In the genomic region with DNA sequence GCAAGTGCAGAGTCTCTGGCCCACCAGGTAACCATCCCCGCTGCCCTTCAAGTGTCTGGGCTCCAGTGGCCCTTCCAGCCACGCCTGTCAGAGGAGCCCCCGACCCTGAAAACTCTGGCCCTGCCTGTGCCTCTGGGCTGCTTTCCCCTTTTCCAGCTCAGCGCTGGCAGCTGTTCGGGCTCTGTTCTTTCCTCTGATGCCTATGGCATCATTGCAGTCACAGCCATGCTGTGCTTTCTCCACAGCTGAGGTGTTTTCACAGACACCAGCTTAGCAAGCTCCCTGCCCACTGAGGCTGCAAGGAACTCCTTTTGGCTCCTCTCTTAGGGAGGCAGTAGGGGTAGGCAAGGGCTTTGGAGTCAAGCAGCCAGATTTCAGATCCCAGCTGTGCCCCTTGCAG, we compare ENCODE assay signal across 20 cellular contexts. TPM values are rescaled to one million over a fixed set of nuclear protein-coding genes. Genes with fewer than 3 reads are reported as not detected.
DNase-seq lines count a peak whose midpoint lies in the region; ATAC-seq and TF ChIP-seq lines count a peak whose summit lies in the region.
"Had no signal": no experiment of that assay in that cellular context is flagged by ENCODE, and none has a peak within 500 bp of the region (broad histone marks: within the 10 kb centered on the region; RNA-seq: fewer than 3 reads in every experiment).

No MANE protein-coding gene starts in this region.

- H3K9me3 Mint-ChIP-seq in Caco-2 (ENCODE audit: unreplicated experiment): peaks cover 16% of the 10 kb centered on the region
- H3K9me3 Mint-ChIP-seq: CD4-positive, CD25-positive, alpha-beta regulatory T cell; CD8-positive, alpha-beta memory T cell; GM23338; HFFc6 had no signal

- H3K36me3 ChIP-seq in Caco-2 (ENCODE audit: control insufficient read depth, insufficient read depth, low read length) (no peaks in the 10 kb centered on the region), neuronal stem cell (replicated peaks in 1 of 2; ENCODE audit: control insufficient read depth in 2 of 2, insufficient read depth in 2 of 2, low read length in 2 of 2) (no peaks in the 10 kb centered on the region)
- H3K36me3 ChIP-seq: BE2C had no signal

- peaks cover 27% of the 10 kb centered on the region for H3K4me1 Mint-ChIP-seq in Caco-2 (ENCODE audit: low read depth, unreplicated experiment)
- H3K4me1 Mint-ChIP-seq: CD4-positive, CD25-positive, alpha-beta regulatory T cell; CD8-positive, alpha-beta memory T cell had no signal

- DNase-seq in Caco-2 (no peak), foreskin keratinocyte (no peak), neuronal stem cell (ENCODE audit: low spot score) (no peak), posterior vena cava (ENCODE audit: low spot score) (peak; percentile 53), AG20443 (ENCODE audit: low spot score) (no peak), NCI-H748 (lab: John Stamatoyannopoulos, UW; ENCODE audit: unreplicated experiment) (no peak), medulla oblongata (ENCODE audit: extremely low spot score) (no peak)
- no peak for DNase-seq in effector CD4-positive, alpha-beta T cell
- DNase-seq: 8988T; BE2C; C1 segment of cervical spinal cord; CD4-positive, CD25-positive, alpha-beta regulatory T cell; CD8-positive, alpha-beta memory T cell; COR-L47; H7; HFFc6 had no signal

- H3K36me3 Mint-ChIP-seq in Caco-2 (ENCODE audit: insufficient read depth, unreplicated experiment): peaks cover 6% of the 10 kb centered on the region
- H3K36me3 Mint-ChIP-seq: CD4-positive, CD25-positive, alpha-beta regulatory T cell had no signal

- CTCF ChIA-PET in Caco-2 (lab: Charles Lee): interaction anchor here (0.7 to 2.4 kb wide), 3 partner anchors 12 to 281 kb away, joined by 3 to 11 read pairs (median 4); no protein-coding TSS in a partner anchor

- no peak overlapping the region for H2BK120ac ChIP-seq in neuronal stem cell (ENCODE audit: low read depth, low read length)

- peak overlapping the region; percentile 74 for H3K27ac Mint-ChIP-seq in Caco-2 (ENCODE audit: unreplicated experiment)
- H3K27ac Mint-ChIP-seq: CD4-positive, CD25-positive, alpha-beta regulatory T cell; CD8-positive, alpha-beta memory T cell; GM23338; HFFc6 had no signal

- BruUV-seq in Caco-2 (replicated peaks; lab: Mats Ljungman, UMichigan): no TSS peak

- no peaks in the 10 kb centered on the region for H3K9me3 ChIP-seq in Caco-2
- H3K9me3 ChIP-seq in neuronal stem cell (replicated peaks in 1 of 2; ENCODE audit: control insufficient read depth in 2 of 2, insufficient read depth in 1 of 2, low read depth in 1 of 2, low read length in 2 of 2): no peaks in the 10 kb centered on the region
- H3K9me3 ChIP-seq: BE2C had no signal

- H3K18ac ChIP-seq in neuronal stem cell (ENCODE audit: low read length): peak overlapping the region; percentile 11

- H3K9ac ChIP-seq in neuronal stem cell (ENCODE audit: low read depth, low read length, poor library complexity): no peak overlapping the region

- no peak overlapping the region for H4K91ac ChIP-seq in neuronal stem cell (ENCODE audit: low read depth, low read length, poor library complexity)

- H3K4me1 ChIP-seq in Caco-2 (peaks cover 40% of the 10 kb centered on the region), foreskin keratinocyte (peaks cover 12% of the 10 kb centered on the region), neuronal stem cell (ENCODE audit: control insufficient read depth in 2 of 2, insufficient read depth in 1 of 2, low read depth in 1 of 2, low read length in 2 of 2) (peaks cover 0 to 2% of the 10 kb centered on the region in 2 donors)
- H3K4me1 ChIP-seq: BE2C had no signal

- peak overlapping the region; percentile 35 for H2BK15ac ChIP-seq in neuronal stem cell (ENCODE audit: low read length)

- peak overlapping the region; percentile 22 for H3K27ac ChIP-seq in foreskin keratinocyte
- H3K27ac ChIP-seq in neuronal stem cell (replicated peaks; ENCODE audit: low read length): no peak overlapping the region
- H3K27ac ChIP-seq: HL-60 had no signal

- no peak for ATAC-seq in foreskin keratinocyte
- ATAC-seq: HCT116 had no signal

- H2AK5ac ChIP-seq in neuronal stem cell (ENCODE audit: low read depth, low read length): no peak overlapping the region

- no CpG with 5 or more reads among the region's 5 CpGs for WGBS in neuronal stem cell (ENCODE audit: extremely low coverage in 2 of 2, insufficient read length in 2 of 2, insufficient replicate concordance in 1 of 2), 2 donors

- intact Hi-C loops in Caco-2 (cut with micrococcal nuclease; ENCODE audit: unreplicated experiment) (no loop called here), posterior vena cava (cut with DNase I) (no loop called here)

- no peaks in the 10 kb centered on the region for H3K27me3 Mint-ChIP-seq in Caco-2 (ENCODE audit: insufficient read depth, unreplicated experiment)

- H3K14ac ChIP-seq in neuronal stem cell (ENCODE audit: low read length): peak overlapping the region; percentile 1

- peak overlapping the region; percentile 51 for H3K23ac ChIP-seq in neuronal stem cell (ENCODE audit: low read depth, low read length, poor library complexity)

- H2AFZ ChIP-seq in neuronal stem cell (ENCODE audit: low read length): no peak overlapping the region
- H2AFZ ChIP-seq: GM23338 had no signal

- no peak overlapping the region for H3K4ac ChIP-seq in neuronal stem cell (ENCODE audit: low read length)

- no peak overlapping the region for H3K4me3 Mint-ChIP-seq in Caco-2 (ENCODE audit: unreplicated experiment)
- H3K4me3 Mint-ChIP-seq: CD4-positive, CD25-positive, alpha-beta regulatory T cell; CD8-positive, alpha-beta memory T cell; GM23338; HFFc6 had no signal

- no peak overlapping the region for H3K4me2 ChIP-seq in neuronal stem cell (ENCODE audit: insufficient read depth, low read length, poor library complexity, severe bottlenecking)
- H3K4me2 ChIP-seq: GM23338 had no signal

- POLR2A ChIA-PET in Caco-2 (lab: Charles Lee): no interaction called here

- H2BK12ac ChIP-seq in neuronal stem cell (ENCODE audit: low read length): no peak overlapping the region

- no peak overlapping the region for H4K8ac ChIP-seq in neuronal stem cell (ENCODE audit: low read depth, low read length)

- TF ChIP-seq CTCF in Caco-2 (IDR thresholded peaks at IDR 0.05; ENCODE audit: insufficient read depth in 1 of 2, low read depth in 1 of 2, low read length in 1 of 2, severe bottlenecking in 1 of 2, unreplicated experiment in 1 of 2) (no peak), foreskin keratinocyte (conservative IDR thresholded peaks at IDR 0.05) (no peak)

- H3K79me1 ChIP-seq in neuronal stem cell (ENCODE audit: low read depth, low read length): no peaks in the 10 kb centered on the region

- H3K4me3 ChIP-seq in Caco-2 (ENCODE audit: low read depth, low read length) (no peak overlapping the region), neuronal stem cell (ENCODE audit: low read length in 2 of 2) (no peak overlapping the region)
- H3K4me3 ChIP-seq: GM23338 had no signal

- H3K27me3 ChIP-seq in Caco-2 (replicated peaks; ENCODE audit: control insufficient read depth, insufficient read depth, low read length) (no peaks in the 10 kb centered on the region), foreskin keratinocyte (peaks cover 6% of the 10 kb centered on the region), neuronal stem cell (ENCODE audit: control insufficient read depth in 3 of 3, insufficient read depth in 3 of 3, low read depth in 1 of 3, low read length in 3 of 3) (peaks cover 0 to 28% (median 0%) of the 10 kb centered on the region in 3 experiments)
- H3K27me3 ChIP-seq: BE2C had no signal

- H2BK5ac ChIP-seq in neuronal stem cell (ENCODE audit: low read length): no peak overlapping the region

RNA-seq across cellular contexts. Expression of a gene that starts 21.2 kb away (rescaled TPM):
- total RNA-seq in Caco-2 (2022): not detected in 2 replicates
- total RNA-seq in foreskin keratinocyte: not detected in 2 replicates
- polyA plus RNA-seq in foreskin keratinocyte: not detected in 2 replicates
- 2.9 TPM for polyA plus RNA-seq in neuronal stem cell (2013, experiment 1 of 2)
- 2.7 TPM for polyA plus RNA-seq in neuronal stem cell (2013, experiment 2 of 2)
- total RNA-seq in posterior vena cava: not detected
- total RNA-seq: CD4-positive, CD25-positive, alpha-beta regulatory T cell; CD8-positive, alpha-beta memory T cell; H7; HFFc6; HT1080 had no signal
- polyA plus RNA-seq: CD4-positive, CD25-positive, alpha-beta regulatory T cell; CD8-positive, alpha-beta memory T cell had no signal

RNA-seq across cellular contexts. Expression of a gene that starts 21.6 kb away (rescaled TPM):
- total RNA-seq in Caco-2 (2022) (not detected in 2 replicates), foreskin keratinocyte (not detected in 2 replicates), posterior vena cava (not detected)
- not detected in 2 replicates for polyA plus RNA-seq in foreskin keratinocyte
- not detected for polyA plus RNA-seq in neuronal stem cell (2013, experiment 1 of 2)
- polyA plus RNA-seq in neuronal stem cell (2013, experiment 2 of 2): not detected
- total RNA-seq: CD4-positive, CD25-positive, alpha-beta regulatory T cell; CD8-positive, alpha-beta memory T cell; GM23338; H7; HFFc6; HT1080 had no signal
- polyA plus RNA-seq: CD4-positive, CD25-positive, alpha-beta regulatory T cell; CD8-positive, alpha-beta memory T cell; GM23338 had no signal

RNA-seq across cellular contexts. Expression of a gene that starts 23.7 kb away (rescaled TPM):
- 206 and 212 TPM in 2 replicates for total RNA-seq in Caco-2 (2022)
- total RNA-seq in foreskin keratinocyte: 188 and 227 TPM in 2 replicates
- 133 and 163 TPM in 2 replicates for polyA plus RNA-seq in foreskin keratinocyte
- polyA plus RNA-seq in neuronal stem cell (2013, experiment 1 of 2): 208 TPM
- 198 TPM for polyA plus RNA-seq in neuronal stem cell (2013, experiment 2 of 2)
- total RNA-seq in posterior vena cava: 10 to 100 TPM; 41.6 to 54.4 TPM

RNA-seq across cellular contexts. Expression of a gene that starts 31.1 kb away (rescaled TPM):
- not detected in 2 replicates for total RNA-seq in Caco-2 (2022)
- total RNA-seq in foreskin keratinocyte: 0.17 TPM in 1 of 2 replicates, not detected in the other
- polyA plus RNA-seq in foreskin keratinocyte: not detected in 2 replicates
- 0.24 TPM for polyA plus RNA-seq in neuronal stem cell (2013, experiment 1 of 2)
- 0.22 TPM for polyA plus RNA-seq in neuronal stem cell (2013, experiment 2 of 2)
- total RNA-seq in posterior vena cava: under 1 TPM; 0.52 to 0.88 TPM
- total RNA-seq: CD4-positive, CD25-positive, alpha-beta regulatory T cell; GM23338; H7; HFFc6; HT1080 had no signal
- polyA plus RNA-seq: CD8-positive, alpha-beta memory T cell; GM23338 had no signal

RNA-seq across cellular contexts. Expression of a gene that starts 34.6 kb away (rescaled TPM):
- total RNA-seq in Caco-2 (2022) (107 and 120 TPM in 2 replicates), foreskin keratinocyte (136 and 146 TPM in 2 replicates), posterior vena cava (100 to 1,000 TPM; 175 to 185 TPM)
- polyA plus RNA-seq in foreskin keratinocyte: 135 and 154 TPM in 2 replicates
- 77.7 TPM for polyA plus RNA-seq in neuronal stem cell (2013, experiment 1 of 2)
- polyA plus RNA-seq in neuronal stem cell (2013, experiment 2 of 2): 73.2 TPM
